Comparison of ENCODE assay signal across 8 cellular contexts in the genomic region with DNA sequence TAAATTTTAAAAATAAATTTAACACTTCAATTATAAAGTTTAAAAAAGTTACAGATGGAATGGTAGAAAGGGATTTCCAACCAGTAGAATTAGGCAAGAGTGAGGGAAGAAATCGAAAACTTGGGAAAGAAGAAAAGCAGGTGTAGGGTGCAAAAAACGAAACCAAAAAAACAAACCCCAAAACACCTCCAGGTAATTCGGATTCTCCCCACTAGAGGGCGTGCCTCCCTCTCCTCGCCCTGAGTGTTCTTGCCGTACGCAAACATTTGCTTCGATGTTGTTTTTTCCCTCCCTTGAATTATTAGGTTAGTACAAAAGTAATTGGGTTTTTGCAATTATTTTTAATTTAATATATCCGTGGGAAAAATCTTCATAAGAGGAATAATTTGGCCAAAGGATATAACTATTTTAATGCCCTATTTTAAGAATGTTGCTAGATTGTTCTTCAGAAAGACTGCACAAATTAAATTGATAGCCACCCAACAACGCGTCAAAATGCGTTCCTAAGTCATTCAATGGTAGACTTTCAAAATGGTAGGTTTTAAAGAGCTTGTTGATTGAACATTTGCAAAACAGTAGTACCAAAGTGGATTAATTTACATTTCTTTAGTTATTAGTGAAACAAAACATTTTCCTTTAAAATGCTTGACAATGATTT.
DNase-seq lines count a peak whose midpoint lies in the region; ATAC-seq and TF ChIP-seq lines count a peak whose summit lies in the region.

No MANE protein-coding gene starts in this region.

- no peak for ATAC-seq in activated CD8-positive, alpha-beta memory T cell treated with anti-CD3 and anti-CD28 coated beads, Interleukin-2, amount 10 ng/mL, durations not matched to agents 7 days and 5 days
- ATAC-seq in HG03442 (IDR thresholded peaks at IDR 0.05; ENCODE audit: unreplicated experiment), result no peak

- in situ Hi-C loops in ACHN (cut with HindIII; ENCODE audit: low pct_ligation_motif_present, low pct_unique_long_range_greater_than_20kb, low sequenced_read_pairs), result no loop called here

- peak overlapping the region; percentile 79 for H3K4me3 Mint-ChIP-seq in activated CD8-positive, alpha-beta memory T cell treated with anti-CD3 and anti-CD28 coated beads, Interleukin-2, amount 10 ng/mL, durations not matched to agents 7 days and 5 days

- CTCF ChIA-PET in activated CD8-positive, alpha-beta memory T cell treated with anti-CD3 and anti-CD28 coated beads, Interleukin-2, amount 10 ng/mL, durations not matched to agents 7 days and 5 days (lab: Charles Lee), result interaction anchor here (0.8 to 7.8 kb wide), 24 partner anchors 10 to 257 kb away, joined by 3 to 113 read pairs (median 5); partner anchors contain the start of genes BLOC1S6 and SQOR

- H3K9me3 Mint-ChIP-seq in activated CD8-positive, alpha-beta memory T cell treated with anti-CD3 and anti-CD28 coated beads, Interleukin-2, amount 10 ng/mL, durations not matched to agents 7 days and 5 days (ENCODE audit: low read depth), result no peaks in the 10 kb centered on the region

- H3K4me1 Mint-ChIP-seq in activated CD8-positive, alpha-beta memory T cell treated with anti-CD3 and anti-CD28 coated beads, Interleukin-2, amount 10 ng/mL, durations not matched to agents 7 days and 5 days, result peaks cover 48% of the 10 kb centered on the region

- peaks cover 4% of the 10 kb centered on the region for H3K36me3 Mint-ChIP-seq in activated CD8-positive, alpha-beta memory T cell treated with anti-CD3 and anti-CD28 coated beads, Interleukin-2, amount 10 ng/mL, durations not matched to agents 7 days and 5 days

- H3K27ac Mint-ChIP-seq in activated CD8-positive, alpha-beta memory T cell treated with anti-CD3 and anti-CD28 coated beads, Interleukin-2, amount 10 ng/mL, durations not matched to agents 7 days and 5 days, result peak overlapping the region; percentile 49

- H3K27me3 Mint-ChIP-seq in activated CD8-positive, alpha-beta memory T cell treated with anti-CD3 and anti-CD28 coated beads, Interleukin-2, amount 10 ng/mL, durations not matched to agents 7 days and 5 days, result no peaks in the 10 kb centered on the region

- peak; percentile 66 for TF ChIP-seq CTCF in GM20000 (IDR thresholded peaks at IDR 0.05; ENCODE audit: extremely low read depth, missing control alignments)

- DNase-seq in ACHN, result peak; percentile 57
- peak; percentile 76 for DNase-seq in GM20000 (ENCODE audit: low spot score)
- DNase-seq in NCI-H774 (lab: John Stamatoyannopoulos, UW), result peak; percentile 56
- DNase-seq in activated CD8-positive, alpha-beta memory T cell treated with anti-CD3 and anti-CD28 coated beads, Interleukin-2, amount 10 ng/mL, durations not matched to agents 7 days and 5 days, result peak; percentile 86
- peak; percentile 35 for DNase-seq in epidermal melanocyte (ENCODE audit: insufficient read length, low spot score)
- peak; percentile 67 for DNase-seq in myocyte (ENCODE audit: low read depth)
- peak; percentile 93 for DNase-seq in stimulated activated CD8-positive, alpha-beta memory T cell treated with anti-CD3 and anti-CD28 coated beads, Interleukin-4, amount 100 ng/mL, for 48 hours

Comparison
In these comparisons a context has a peak if more than half of its experiments do, and no peak if none do; other contexts are left out.
1. DNase-seq: peak in every context shown above with its lines; median percentile 93 in stimulated activated CD8-positive, alpha-beta memory T cell treated with anti-CD3 and anti-CD28 coated beads, Interleukin-4, amount 100 ng/mL, for 48 hours; 86 in activated CD8-positive, alpha-beta memory T cell treated with anti-CD3 and anti-CD28 coated beads, Interleukin-2, amount 10 ng/mL, durations not matched to agents 7 days and 5 days; 76 in GM20000; 67 in myocyte; 57 in ACHN; 56 in NCI-H774; 35 in epidermal melanocyte.